Comparison of ENCODE assay signal across 27 cellular contexts in genomic region chr5:1804001-1804690, GRCh38. TPM values are rescaled to one million over a fixed set of nuclear protein-coding genes. Genes with fewer than 3 reads are reported as not detected.
A peak's percentile ranks its signal among the peaks of the same experiment; 100 is the strongest.
DNase-seq lines count a peak whose midpoint lies in the region; ATAC-seq, FAIRE-seq and TF ChIP-seq lines count a peak whose summit lies in the region.
"Had no signal": no experiment of that assay in that cellular context is flagged by ENCODE, and none has a peak within 500 bp of the region (broad histone marks: within the 10 kb centered on the region; RNA-seq: fewer than 3 reads in every experiment).

No MANE protein-coding gene starts in this region.

- H3K4me1 ChIP-seq in left ventricle myocardium inferior, result peaks cover 92% of the 10 kb centered on the region
- H3K4me1 ChIP-seq in spleen, result peaks cover 12 to 78% (median 34%) of the 10 kb centered on the region in 6 donors

- H3K36me3 ChIP-seq in left ventricle myocardium inferior (peaks cover 66% of the 10 kb centered on the region), spleen (peaks cover 0 to 70% (median 62%) of the 10 kb centered on the region in 6 donors)

- no peak for ATAC-seq in activated naive CD8-positive, alpha-beta T cell treated with anti-CD3 and anti-CD28 coated beads, Interleukin-2, amount 50 U/mL, for 24 hours
- no peak for ATAC-seq in GM21423 (IDR thresholded peaks at IDR 0.05; ENCODE audit: unreplicated experiment)
- ATAC-seq: activated naive CD4-positive, alpha-beta T cell treated with anti-CD3 and anti-CD28 coated beads, Interleukin-2, amount 50 U/mL, for 72 hours; foreskin keratinocyte; left lung had no signal

- TF ChIP-seq POLR2A in spleen (IDR thresholded peaks at IDR 0.05), result no peak

- H3K9me3 Mint-ChIP-seq in activated T-cell treated with anti-CD3 and anti-CD28 coated beads, Interleukin-2, amount 50 U/mL, for 24 hours, result no peaks in the 10 kb centered on the region
- no peaks in the 10 kb centered on the region for H3K9me3 Mint-ChIP-seq in activated naive CD8-positive, alpha-beta T cell treated with anti-CD3 and anti-CD28 coated beads, Interleukin-2, amount 50 U/mL, for 24 hours
- H3K9me3 Mint-ChIP-seq: activated naive CD4-positive, alpha-beta T cell treated with anti-CD3 and anti-CD28 coated beads, Interleukin-2, amount 50 U/mL, for 72 hours; mesothelial cell of epicardium; neural progenitor cell had no signal

- intact Hi-C loops in left ventricle myocardium inferior (cut with micrococcal nuclease) (no loop called here), spleen (cut with DNase I; ENCODE audit: low total_unique reads) (no loop called here)

- peak overlapping the region; percentile 24 for H3K27ac Mint-ChIP-seq in activated T-cell treated with anti-CD3 and anti-CD28 coated beads, Interleukin-2, amount 50 U/mL, for 24 hours
- H3K27ac Mint-ChIP-seq in activated naive CD8-positive, alpha-beta T cell treated with anti-CD3 and anti-CD28 coated beads, Interleukin-2, amount 50 U/mL, for 24 hours, result peak overlapping the region; percentile 49
- H3K27ac Mint-ChIP-seq: H9, mesothelial cell of epicardium, neural progenitor cell, progenitor cell of endocrine pancreas had no signal

- H3K36me3 Mint-ChIP-seq in activated T-cell treated with anti-CD3 and anti-CD28 coated beads, Interleukin-2, amount 50 U/mL, for 24 hours (ENCODE audit: low read depth), result peaks cover 91% of the 10 kb centered on the region
- peaks cover 57% of the 10 kb centered on the region for H3K36me3 Mint-ChIP-seq in activated naive CD8-positive, alpha-beta T cell treated with anti-CD3 and anti-CD28 coated beads, Interleukin-2, amount 50 U/mL, for 24 hours (ENCODE audit: low read depth)

- H3K27ac ChIP-seq in left ventricle myocardium inferior (replicated peaks), result peak overlapping the region; percentile 65
- no peak overlapping the region for H3K27ac ChIP-seq in spleen
- H3K27ac ChIP-seq: foreskin keratinocyte, hepatocyte, left lung, neural progenitor cell had no signal

- H3K27me3 Mint-ChIP-seq in activated T-cell treated with anti-CD3 and anti-CD28 coated beads, Interleukin-2, amount 50 U/mL, for 24 hours, result no peaks in the 10 kb centered on the region
- H3K27me3 Mint-ChIP-seq in activated naive CD8-positive, alpha-beta T cell treated with anti-CD3 and anti-CD28 coated beads, Interleukin-2, amount 50 U/mL, for 24 hours, result no peaks in the 10 kb centered on the region
- H3K27me3 Mint-ChIP-seq: progenitor cell of endocrine pancreas had no signal

- FAIRE-seq in HTR-8/SVneo (lab: Jason Lieb, UNC), result no peak
- FAIRE-seq: A204.1, RCC 7860 had no signal

- H3K4me1 Mint-ChIP-seq in activated T-cell treated with anti-CD3 and anti-CD28 coated beads, Interleukin-2, amount 50 U/mL, for 24 hours (ENCODE audit: low read depth), result peaks cover 61% of the 10 kb centered on the region
- peaks cover 42% of the 10 kb centered on the region for H3K4me1 Mint-ChIP-seq in activated naive CD8-positive, alpha-beta T cell treated with anti-CD3 and anti-CD28 coated beads, Interleukin-2, amount 50 U/mL, for 24 hours

- H3K4me3 ChIP-seq in left ventricle myocardium inferior, result peak overlapping the region; percentile 17
- no peak overlapping the region for H3K4me3 ChIP-seq in spleen
- H3K4me3 ChIP-seq: hepatocyte, left lung, neural progenitor cell had no signal

- WGBS in spleen, 5 donors, result 87 to 97% (median 90%) methylated on average over 15 of the region's 15 CpGs

- H3K27me3 ChIP-seq in left ventricle myocardium inferior (ENCODE audit: low read depth), result no peaks in the 10 kb centered on the region
- no peaks in the 10 kb centered on the region for H3K27me3 ChIP-seq in spleen (replicated peaks in 1 of 7)
- H3K27me3 ChIP-seq: foreskin keratinocyte, hepatocyte, left lung, neural progenitor cell had no signal

- DNase-seq in activated T-cell treated with anti-CD3 and anti-CD28 coated beads, Interleukin-2, amount 50 U/mL, for 24 hours, result no peak
- DNase-seq in activated T-cell treated with anti-CD3 and anti-CD28 coated beads for 4 hours (no peak), left ventricle myocardium inferior (no peak), spleen (peak; percentile 56), HTR-8/SVneo (ENCODE audit: insufficient read length, low spot score) (no peak), A172 (ENCODE audit: low spot score) (no peak)
- no peak for DNase-seq in activated naive CD8-positive, alpha-beta T cell treated with anti-CD3 and anti-CD28 coated beads, Interleukin-2, amount 50 U/mL, for 24 hours
- DNase-seq: activated CD4-positive, alpha-beta T cell treated with anti-CD3 and anti-CD28 coated beads for 1 hour; activated T-cell treated with anti-CD3 and anti-CD28 coated beads, Interleukin-2, amount 50 U/mL, for 1 hour; AML-193; COR-L47; DMS79 treated with DMSO at 0.1 percent for 48 hours; foreskin keratinocyte; H9; immature natural killer cell; left lung; NCI-H1092 treated with DMSO at 0.1 percent for 48 hours; NCI-H187 treated with DMSO at 0.1 percent for 48 hours; NCI-H69 had no signal

- no peak for TF ChIP-seq CTCF in left ventricle myocardium inferior (IDR thresholded peaks at IDR 0.05; ENCODE audit: borderline replicate concordance)
- TF ChIP-seq CTCF in spleen (IDR thresholded peaks at IDR 0.05 in 8 of 11, conservative IDR thresholded peaks at IDR 0.05 in 3 of 11), result no peak

- H3K4me3 Mint-ChIP-seq in activated T-cell treated with anti-CD3 and anti-CD28 coated beads, Interleukin-2, amount 50 U/mL, for 24 hours, result no peak overlapping the region
- H3K4me3 Mint-ChIP-seq in activated naive CD8-positive, alpha-beta T cell treated with anti-CD3 and anti-CD28 coated beads, Interleukin-2, amount 50 U/mL, for 24 hours, result no peak overlapping the region
- H3K4me3 Mint-ChIP-seq: mesothelial cell of epicardium had no signal

- H3K9me3 ChIP-seq in left ventricle myocardium inferior (replicated peaks) (no peaks in the 10 kb centered on the region), spleen (no peaks in the 10 kb centered on the region)
- H3K9me3 ChIP-seq: left lung had no signal

RNA-seq across cellular contexts. Expression of gene NDUFS6, which starts 2.9 kb away (rescaled TPM):
- 122 TPM for total RNA-seq in left ventricle myocardium inferior
- total RNA-seq in spleen, result 10 to 100 TPM; 18.2 to 38.4 (median 25.1) TPM
- 10 to 100 TPM; 36.7 to 74.2 (median 49.3) TPM for polyA plus RNA-seq in spleen
- total RNA-seq in A172 (2014; rRNA removed; shearing (Covaris generic)), result 85.8 and 94.2 TPM in 2 replicates

RNA-seq across cellular contexts. Expression of gene MRPL36, which starts 4.5 kb away (rescaled TPM):
- total RNA-seq in left ventricle myocardium inferior (57.4 TPM), spleen (10 to 100 TPM; 20.3 to 45.0 (median 22.0) TPM)
- polyA plus RNA-seq in spleen, result 10 to 100 TPM; 59.3 to 77.3 (median 66.2) TPM
- total RNA-seq in A172 (2014; rRNA removed; shearing (Covaris generic)), result 37.3 and 60.5 TPM in 2 replicates
